In the genomic region with DNA sequence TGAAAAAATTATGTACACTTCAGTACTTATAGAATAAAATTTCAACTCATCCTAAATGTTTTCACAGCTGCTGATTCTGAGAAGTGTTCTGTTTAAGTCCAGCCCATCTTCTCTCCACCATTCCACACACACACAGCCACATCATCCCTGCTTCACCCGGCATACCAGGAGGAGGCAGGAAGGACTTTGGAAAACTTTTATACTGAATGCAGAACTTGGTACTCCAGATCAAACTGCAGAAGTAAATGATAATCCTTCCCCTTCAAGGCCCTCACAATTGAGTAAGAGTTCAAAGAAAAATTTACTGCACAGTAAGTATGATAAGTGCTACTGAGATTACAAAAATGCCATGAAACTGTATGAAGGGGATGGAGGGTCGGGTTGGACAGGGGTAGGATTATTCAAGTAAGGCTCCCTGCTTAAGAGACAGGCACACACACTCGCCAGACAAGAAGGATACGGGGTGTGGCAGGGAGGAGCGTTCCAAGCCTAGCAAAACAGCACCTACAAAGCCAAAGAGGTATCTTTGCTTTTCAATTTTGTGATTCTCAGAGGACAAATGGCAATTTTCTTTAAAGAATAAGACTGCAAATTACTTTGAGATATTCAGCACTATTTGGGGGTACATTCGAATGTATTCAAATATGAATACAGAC, we compare ENCODE assay signal across 10 cellular contexts.
A peak's percentile ranks its signal among the peaks of the same experiment; 100 is the strongest.
DNase-seq lines count a peak whose midpoint lies in the region; ATAC-seq lines count a peak whose summit lies in the region.
"Had no signal": no experiment of that assay in that cellular context is flagged by ENCODE, and none has a peak within 500 bp of the region (broad histone marks: within the 10 kb centered on the region; RNA-seq: fewer than 3 reads in every experiment).

No MANE protein-coding gene starts in this region.

- peaks cover 73% of the 10 kb centered on the region for H3K4me1 Mint-ChIP-seq in stimulated activated naive CD8-positive, alpha-beta T cell treated with anti-CD3 and anti-CD28 coated beads, Interleukin-15, Interleukin-2, amounts not matched to agents 100 ng/mL and 50 ng/mL, for 24 hours (ENCODE audit: low read depth)
- peaks cover 40% of the 10 kb centered on the region for H3K4me1 Mint-ChIP-seq in memory B cell

- ATAC-seq in stimulated activated naive CD8-positive, alpha-beta T cell treated with anti-CD3 and anti-CD28 coated beads, Interleukin-15, Interleukin-2, amounts not matched to agents 100 U/mL and 50 U/mL, for 24 hours, result no peak
- no peak for ATAC-seq in memory B cell (ENCODE audit: low read depth)
- ATAC-seq in GM19328 (IDR thresholded peaks at IDR 0.05; ENCODE audit: unreplicated experiment), result no peak

- H3K27ac Mint-ChIP-seq in stimulated activated naive CD8-positive, alpha-beta T cell treated with anti-CD3 and anti-CD28 coated beads, Interleukin-15, Interleukin-2, amounts not matched to agents 100 ng/mL and 50 ng/mL, for 24 hours, result no peak overlapping the region
- peak overlapping the region; percentile 89 for H3K27ac Mint-ChIP-seq in memory B cell

- DNase-seq in stimulated activated naive CD8-positive, alpha-beta T cell treated with anti-CD3 and anti-CD28 coated beads, Interleukin-15, Interleukin-2, amounts not matched to agents 100 U/mL and 50 U/mL, for 24 hours, result no peak
- DNase-seq in amniotic epithelial cell (ENCODE audit: low read depth) (peak; percentile 22), memory B cell (ENCODE audit: low spot score in 2 of 2) (no peak), NCI-H146 (lab: John Stamatoyannopoulos, UW) (no peak), SW 1271 (lab: John Stamatoyannopoulos, UW) (no peak), pons (ENCODE audit: low spot score) (no peak)
- DNase-seq: anterior cingulate cortex, NCI-H1417 treated with DMSO at 0.1 percent for 48 hours had no signal

- peak overlapping the region; percentile 17 for H3K4me3 Mint-ChIP-seq in stimulated activated naive CD8-positive, alpha-beta T cell treated with anti-CD3 and anti-CD28 coated beads, Interleukin-15, Interleukin-2, amounts not matched to agents 100 ng/mL and 50 ng/mL, for 24 hours
- peak overlapping the region; percentile 47 for H3K4me3 Mint-ChIP-seq in memory B cell

- H3K36me3 Mint-ChIP-seq in stimulated activated naive CD8-positive, alpha-beta T cell treated with anti-CD3 and anti-CD28 coated beads, Interleukin-15, Interleukin-2, amounts not matched to agents 100 ng/mL and 50 ng/mL, for 24 hours (ENCODE audit: low read depth), result peaks cover 4% of the 10 kb centered on the region
- H3K36me3 Mint-ChIP-seq in memory B cell, result no peaks in the 10 kb centered on the region

- H3K9me3 Mint-ChIP-seq in stimulated activated naive CD8-positive, alpha-beta T cell treated with anti-CD3 and anti-CD28 coated beads, Interleukin-15, Interleukin-2, amounts not matched to agents 100 ng/mL and 50 ng/mL, for 24 hours, result no peaks in the 10 kb centered on the region
- no peaks in the 10 kb centered on the region for H3K9me3 Mint-ChIP-seq in memory B cell

- H3K27me3 Mint-ChIP-seq in stimulated activated naive CD8-positive, alpha-beta T cell treated with anti-CD3 and anti-CD28 coated beads, Interleukin-15, Interleukin-2, amounts not matched to agents 100 ng/mL and 50 ng/mL, for 24 hours, result no peaks in the 10 kb centered on the region
- H3K27me3 Mint-ChIP-seq in memory B cell, result no peaks in the 10 kb centered on the region
